In the genomic region with DNA sequence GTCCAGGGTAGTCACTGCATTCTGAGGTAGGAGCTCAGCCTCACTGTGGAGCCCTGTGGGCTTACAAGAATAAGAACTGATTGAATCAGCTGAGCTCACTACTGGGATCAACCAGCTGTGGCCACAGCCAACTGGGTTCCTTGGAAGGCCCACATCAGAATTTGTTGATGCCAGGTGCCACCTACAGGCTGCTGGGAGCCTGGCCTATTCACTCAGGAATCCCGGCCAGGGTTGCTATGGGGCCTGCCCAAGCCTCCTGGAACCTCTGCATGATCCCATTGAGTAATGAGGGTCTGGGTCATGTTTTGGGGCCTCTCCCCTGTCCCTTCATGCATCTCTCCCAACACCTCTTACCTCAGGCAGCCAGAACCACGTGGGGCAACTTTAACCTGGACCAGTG, we compare ENCODE assay signal across 1 cellular context.
TF ChIP-seq lines count a peak whose summit lies in the region.

No MANE protein-coding gene starts in this region.

TF ChIP-seq in WTC11, 78 proteins besides CTCF, POLR2A, EP300 and RAD21 (continued from another document):
- TF ChIP-seq, protein P1, sequence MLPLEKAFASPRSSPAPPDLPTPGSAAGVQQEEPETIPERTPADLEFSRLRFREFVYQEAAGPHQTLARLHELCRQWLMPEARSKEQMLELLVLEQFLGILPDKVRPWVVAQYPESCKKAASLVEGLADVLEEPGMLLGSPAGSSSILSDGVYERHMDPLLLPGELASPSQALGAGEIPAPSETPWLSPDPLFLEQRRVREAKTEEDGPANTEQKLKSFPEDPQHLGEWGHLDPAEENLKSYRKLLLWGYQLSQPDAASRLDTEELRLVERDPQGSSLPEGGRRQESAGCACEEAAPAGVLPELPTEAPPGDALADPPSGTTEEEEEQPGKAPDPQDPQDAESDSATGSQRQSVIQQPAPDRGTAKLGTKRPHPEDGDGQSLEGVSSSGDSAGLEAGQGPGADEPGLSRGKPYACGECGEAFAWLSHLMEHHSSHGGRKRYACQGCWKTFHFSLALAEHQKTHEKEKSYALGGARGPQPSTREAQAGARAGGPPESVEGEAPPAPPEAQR (CRISPR knock-in tag; IDR thresholded peaks at IDR 0.05): no peak
- no peak for TF ChIP-seq ZNF121 (CRISPR knock-in tag; IDR thresholded peaks at IDR 0.05)
- no peak for TF ChIP-seq NFE2L1 (CRISPR knock-in tag; IDR thresholded peaks at IDR 0.05)
- TF ChIP-seq, protein P2, sequence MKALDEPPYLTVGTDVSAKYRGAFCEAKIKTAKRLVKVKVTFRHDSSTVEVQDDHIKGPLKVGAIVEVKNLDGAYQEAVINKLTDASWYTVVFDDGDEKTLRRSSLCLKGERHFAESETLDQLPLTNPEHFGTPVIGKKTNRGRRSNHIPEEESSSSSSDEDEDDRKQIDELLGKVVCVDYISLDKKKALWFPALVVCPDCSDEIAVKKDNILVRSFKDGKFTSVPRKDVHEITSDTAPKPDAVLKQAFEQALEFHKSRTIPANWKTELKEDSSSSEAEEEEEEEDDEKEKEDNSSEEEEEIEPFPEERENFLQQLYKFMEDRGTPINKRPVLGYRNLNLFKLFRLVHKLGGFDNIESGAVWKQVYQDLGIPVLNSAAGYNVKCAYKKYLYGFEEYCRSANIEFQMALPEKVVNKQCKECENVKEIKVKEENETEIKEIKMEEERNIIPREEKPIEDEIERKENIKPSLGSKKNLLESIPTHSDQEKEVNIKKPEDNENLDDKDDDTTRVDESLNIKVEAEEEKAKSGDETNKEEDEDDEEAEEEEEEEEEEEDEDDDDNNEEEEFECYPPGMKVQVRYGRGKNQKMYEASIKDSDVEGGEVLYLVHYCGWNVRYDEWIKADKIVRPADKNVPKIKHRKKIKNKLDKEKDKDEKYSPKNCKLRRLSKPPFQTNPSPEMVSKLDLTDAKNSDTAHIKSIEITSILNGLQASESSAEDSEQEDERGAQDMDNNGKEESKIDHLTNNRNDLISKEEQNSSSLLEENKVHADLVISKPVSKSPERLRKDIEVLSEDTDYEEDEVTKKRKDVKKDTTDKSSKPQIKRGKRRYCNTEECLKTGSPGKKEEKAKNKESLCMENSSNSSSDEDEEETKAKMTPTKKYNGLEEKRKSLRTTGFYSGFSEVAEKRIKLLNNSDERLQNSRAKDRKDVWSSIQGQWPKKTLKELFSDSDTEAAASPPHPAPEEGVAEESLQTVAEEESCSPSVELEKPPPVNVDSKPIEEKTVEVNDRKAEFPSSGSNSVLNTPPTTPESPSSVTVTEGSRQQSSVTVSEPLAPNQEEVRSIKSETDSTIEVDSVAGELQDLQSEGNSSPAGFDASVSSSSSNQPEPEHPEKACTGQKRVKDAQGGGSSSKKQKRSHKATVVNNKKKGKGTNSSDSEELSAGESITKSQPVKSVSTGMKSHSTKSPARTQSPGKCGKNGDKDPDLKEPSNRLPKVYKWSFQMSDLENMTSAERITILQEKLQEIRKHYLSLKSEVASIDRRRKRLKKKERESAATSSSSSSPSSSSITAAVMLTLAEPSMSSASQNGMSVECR (CRISPR knock-in tag; IDR thresholded peaks at IDR 0.05; ENCODE audit: borderline replicate concordance): no peak
- no peak for TF ChIP-seq ZMAT4 (CRISPR knock-in tag; IDR thresholded peaks at IDR 0.05)
- no peak for TF ChIP-seq ZNF317 (CRISPR knock-in tag; IDR thresholded peaks at IDR 0.05; ENCODE audit: borderline replicate concordance, low read depth)
